10 cellular contexts compared by ENCODE assay signal in genomic region chr2:6917761-6918421, GRCh38. TPM values are rescaled to one million over a fixed set of nuclear protein-coding genes. Genes with fewer than 3 reads are reported as not detected.
DNase-seq lines count a peak whose midpoint lies in the region; ATAC-seq, FAIRE-seq and TF ChIP-seq lines count a peak whose summit lies in the region.
"Had no signal": no experiment of that assay in that cellular context is flagged by ENCODE, and none has a peak within 500 bp of the region (broad histone marks: within the 10 kb centered on the region; RNA-seq: fewer than 3 reads in every experiment).

No MANE protein-coding gene starts in this region.

- peak overlapping the region; percentile 63; the same call in 1 of the 2 replicates for H3K4me2 ChIP-seq in K562 (ENCODE audit: insufficient read depth, low read length)

- H3K27ac ChIP-seq in HUES6 (ENCODE audit: low read depth, low read length) (no peak overlapping the region), K562 (ENCODE audit: extremely low read depth, low read depth, low read length) (peak overlapping the region; percentile 37; the same call in 1 of the 3 replicates), right lobe of liver (peak overlapping the region in 1 of 3 donors; percentile 33), thyroid gland (no peak overlapping the region)

- FAIRE-seq in K562 (lab: Jason Lieb, UNC), result no peak

- peaks cover 5% of the 10 kb centered on the region; the same call in 1 of the 2 replicates for H4K20me1 ChIP-seq in K562 (replicated peaks; ENCODE audit: control insufficient read depth, insufficient read depth, low read length)

- TF ChIP-seq POLR2A in K562 (conservative IDR thresholded peaks at IDR 0.05) (no peak), right lobe of liver (IDR thresholded peaks at IDR 0.05) (no peak), thyroid gland (IDR thresholded peaks at IDR 0.05) (no peak)

- 6% methylated on average over 37 of the region's 68 CpGs for WGBS in K562 (ENCODE audit: insufficient coverage, low coverage, missing lambda C conversion rate)
- 5% methylated on average over 5 of the region's 68 CpGs for WGBS in right lobe of liver (ENCODE audit: insufficient coverage, low coverage, low lambda C conversion rate, missing lambda C conversion rate)
- WGBS in thyroid gland, 2 donors, result 1 to 3% methylated on average over 16 to 25 of the region's 68 CpGs

- H3K4me3 ChIP-seq in BJ (ENCODE audit: low read depth, low read length), result peak overlapping the region; percentile 31
- peak overlapping the region; percentile 60 for H3K4me3 ChIP-seq in HUES6 (ENCODE audit: low read depth, low read length)
- peak overlapping the region; percentile 61 for H3K4me3 ChIP-seq in K562
- H3K4me3 ChIP-seq in right lobe of liver, result peak overlapping the region; percentile 50 to 64 (median 53)
- peak overlapping the region in 2 of 3 donors; percentile 56 to 69 for H3K4me3 ChIP-seq in thyroid gland (replicated peaks in 1 of 3)

- H3K27me3 ChIP-seq in BJ (ENCODE audit: control insufficient read depth, insufficient read depth, low read length) (peaks cover 7% of the 10 kb centered on the region), HUES6 (ENCODE audit: control insufficient read depth, insufficient read depth, low read length) (peaks cover 23% of the 10 kb centered on the region), K562 (ENCODE audit: control insufficient read depth in 2 of 2, insufficient read depth in 2 of 2, low read length in 2 of 2) (0 out of 5 replicates have a peak, but pooled peaks cover 0 to 2% of the 10 kb centered on the region in 2 experiments), right lobe of liver (no peaks in the 10 kb centered on the region), thyroid gland (no peaks in the 10 kb centered on the region)

- no TSS peak for BruUV-seq in K562 (replicated peaks; lab: Mats Ljungman, UMichigan)

- H3K9me1 ChIP-seq in K562 (ENCODE audit: control insufficient read depth, insufficient read depth, low read length), result no peaks in the 10 kb centered on the region

- H3K9me3 ChIP-seq in HUES6 (ENCODE audit: control insufficient read depth, insufficient read depth, low read depth, low read length) (no peaks in the 10 kb centered on the region), K562 (replicated peaks; ENCODE audit: control insufficient read depth, insufficient read depth, low read depth, low read length) (no peaks in the 10 kb centered on the region), right lobe of liver (no peaks in the 10 kb centered on the region), thyroid gland (no peaks in the 10 kb centered on the region)

- in situ Hi-C loops in K562 (cut with MboI), result no loop called here

- peak overlapping the region; percentile 69 for H2AFZ ChIP-seq in K562 (ENCODE audit: low read depth, low read length)

- TF ChIP-seq RAD21 in K562 (CRISPR knock-in tag; conservative IDR thresholded peaks at IDR 0.05 in 1 of 2, IDR thresholded peaks at IDR 0.05 in 1 of 2), result no peak

- peak; percentile 8 for ATAC-seq in GM19395 (IDR thresholded peaks at IDR 0.05; ENCODE audit: unreplicated experiment)
- ATAC-seq in K562, result peak; percentile 53
- peak; percentile 49 to 65 (median 56) for ATAC-seq in right lobe of liver

- TF ChIP-seq CTCF in BJ (IDR thresholded peaks at IDR 0.05; ENCODE audit: insufficient read depth, low read depth, low read length), result no peak
- TF ChIP-seq CTCF in K562 (IDR thresholded peaks at IDR 0.05 in 2 of 3, conservative IDR thresholded peaks at IDR 0.05 in 1 of 3; ENCODE audit: insufficient read depth in 2 of 3, low read depth in 1 of 3, low read length in 3 of 3), result no peak
- no peak for TF ChIP-seq CTCF in right lobe of liver (IDR thresholded peaks at IDR 0.05)
- no peak for TF ChIP-seq CTCF in thyroid gland (IDR thresholded peaks at IDR 0.05)

- DNase-seq in BJ (ENCODE audit: low read depth) (no peak), K562 (ENCODE audit: extremely low read depth in 1 of 4, low spot score in 3 of 4) (no peak), right lobe of liver (peak; percentile 39 to 64 (median 55)), thyroid gland (peak in 1 of 2 donors; percentile 9), SKM-1 treated with dmso at 0.1 percent for 144 hours (lab: John Stamatoyannopoulos, UW; ENCODE audit: unreplicated experiment) (no peak), posterior vena cava (ENCODE audit: low spot score) (no peak)

- H3K4me1 ChIP-seq in HUES6 (ENCODE audit: control insufficient read depth, insufficient read depth, low read length) (peaks cover 21% of the 10 kb centered on the region), K562 (replicated peaks in 1 of 2; ENCODE audit: control insufficient read depth in 2 of 2, insufficient read depth in 2 of 2, low read length in 2 of 2) (peaks cover 3 to 25% of the 10 kb centered on the region in 2 experiments; a peak in 4 of 5 replicates), right lobe of liver (peaks cover 0 to 10% (median 3%) of the 10 kb centered on the region in 4 donors), thyroid gland (peaks cover 6 to 9% of the 10 kb centered on the region in 2 donors)

- intact Hi-C loops in K562 (cut with micrococcal nuclease) (loop anchor here (1.0 to 5.0 kb wide), 5 partner anchors 21 to 164 kb away; no protein-coding TSS in a partner anchor), right lobe of liver (cut with DNase I) (no loop called here), thyroid gland (cut with DNase I) (loop anchor here (10.0 kb wide), 1 partner anchor 1383 kb away; no protein-coding TSS in a partner anchor), posterior vena cava (cut with DNase I) (loop anchor here (10.0 kb wide), 2 partner anchors 107 to 117 kb away; no protein-coding TSS in a partner anchor)

- no peaks in the 10 kb centered on the region for H3K79me2 ChIP-seq in K562 (ENCODE audit: control insufficient read depth, insufficient read depth, low read length)

- TF ChIP-seq EP300 in K562 (IDR thresholded peaks at IDR 0.05; ENCODE audit: low read length), result no peak

- H3K9ac ChIP-seq in HUES6 (ENCODE audit: low read length), result peak overlapping the region; percentile 67
- peak overlapping the region; percentile 63 to 91; a peak in 3 of 4 replicates for H3K9ac ChIP-seq in K562 (ENCODE audit: insufficient read depth in 1 of 2, low read depth in 2 of 2, low read length in 2 of 2)

- CTCF ChIA-PET in BJ (lab: Yijun Ruan, JAX) (interaction anchor here (0.7 kb wide), 1 partner anchor 90 kb away, joined by 3 read pairs; no protein-coding TSS in a partner anchor), K562 (lab: Yijun Ruan, JAX; ENCODE audit: low intra/inter-chr PET ratio) (interaction anchor here (0.8 to 1.0 kb wide), 3 partner anchors 91 to 96 kb away, joined by 3 read pairs; no protein-coding TSS in a partner anchor)

- POLR2A ChIA-PET in BJ (lab: Charles Lee) (no interaction called here), K562 (lab: Yijun Ruan, JAX) (no interaction called here)

- H3K36me3 ChIP-seq in BJ (ENCODE audit: control insufficient read depth, insufficient read depth, low read length) (no peaks in the 10 kb centered on the region), HUES6 (ENCODE audit: control insufficient read depth, insufficient read depth, low read length) (no peaks in the 10 kb centered on the region), K562 (ENCODE audit: control insufficient read depth, insufficient read depth, low read length) (no peaks in the 10 kb centered on the region), right lobe of liver (no peaks in the 10 kb centered on the region), thyroid gland (no peaks in the 10 kb centered on the region)

RNA-seq across cellular contexts. Expression of gene RNF144A, which starts 0.7 kb away (rescaled TPM):
- polyA plus RNA-seq in BJ (2011; rRNA removed) (0.12 and 0.16 TPM in 2 replicates), K562 (2011; rRNA removed) (9.2 and 12.1 TPM in 2 replicates), K562 (2014; fragmentation: Illumina TruSeq; extraction: Trizol) (6.1 and 7.4 TPM in 2 replicates), K562 (2014; fragmentation: Nextera tagmentation; extraction: Ambion mirVana) (1 to 10 TPM in 1 of 2 experiments, under 1 TPM in 1; 0.96 to 1.4 TPM), K562 (2014; rRNA removed) (6.2 and 7.0 TPM in 2 replicates)
- polyA minus RNA-seq in BJ (2011; rRNA and poly(A)+ RNA removed), result 0.10 TPM in 1 of 2 replicates, not detected in the other
- total RNA-seq in K562 (2011; cell fraction: chromatin; rRNA removed; ENCODE audit: low replicate concordance), result 11.4 and 21.2 TPM in 2 replicates
- total RNA-seq in K562 (2011; cell fraction: nucleolus; rRNA removed), result 9.5 and 10.4 TPM in 2 replicates
- 8.9 and 16.6 TPM in 2 replicates for total RNA-seq in K562 (2011; cell fraction: nucleoplasm; rRNA removed)
- total RNA-seq in K562 (2014; rRNA removed) (6.4 and 8.2 TPM in 2 replicates), K562 (2014; rRNA removed; fragmentation: Illumina TruSeq; extraction: Trizol) (6.0 and 6.7 TPM in 2 replicates), K562 (2015; rRNA removed; fragmentation: Illumina TruSeq; extraction: Trizol) (4.7 and 5.7 TPM in 2 replicates), K562 (2021) (8.8 and 11.3 TPM in 2 replicates), right lobe of liver (1 to 10 TPM; 1.2 to 3.2 (median 2.0) TPM), thyroid gland (10 to 100 TPM in 2 of 4 donors, 1 to 10 TPM in 2; 8.0 to 12.2 (median 10.6) TPM), posterior vena cava (10 to 100 TPM in 1 of 2 donors, 1 to 10 TPM in 1; 9.4 to 11.8 TPM)
- polyA plus RNA-seq in K562 (2011; cell fraction: cytosol; rRNA removed), result 8.8 and 9.9 TPM in 2 replicates
- 8.5 and 10.0 TPM in 2 replicates for polyA plus RNA-seq in K562 (2011; cell fraction: nucleus; rRNA removed)
- polyA plus RNA-seq in K562 (2012), result 5.0 and 11.1 TPM in 2 replicates
- polyA minus RNA-seq in K562 (2011; rRNA and poly(A)+ RNA removed), result 14.2 and 14.3 TPM in 2 replicates
- 13.1 and 13.8 TPM in 2 replicates for polyA minus RNA-seq in K562 (2011; cell fraction: cytosol; rRNA and poly(A)+ RNA removed)
- polyA minus RNA-seq in K562 (2011; cell fraction: nucleus; rRNA and poly(A)+ RNA removed), result 10.2 and 14.2 TPM in 2 replicates

RNA-seq across cellular contexts. Expression of gene RSAD2, which starts 40.3 kb away (rescaled TPM):
- polyA plus RNA-seq in BJ (2011; rRNA removed) (0.05 and 0.22 TPM in 2 replicates), K562 (2011; rRNA removed) (0.24 and 0.45 TPM in 2 replicates), K562 (2014; fragmentation: Illumina TruSeq; extraction: Trizol) (0.15 and 0.37 TPM in 2 replicates), K562 (2014; fragmentation: Nextera tagmentation; extraction: Ambion mirVana) (under 1 TPM; 0.15 to 0.28 TPM), K562 (2014; rRNA removed) (0.11 and 0.19 TPM in 2 replicates)
- 0.14 TPM in 1 of 2 replicates, not detected in the other for polyA minus RNA-seq in BJ (2011; rRNA and poly(A)+ RNA removed)
- total RNA-seq in K562 (2011; cell fraction: chromatin; rRNA removed; ENCODE audit: low replicate concordance), result 0.39 and 0.79 TPM in 2 replicates
- 0.50 and 0.53 TPM in 2 replicates for total RNA-seq in K562 (2011; cell fraction: nucleolus; rRNA removed)
- 1.2 TPM in 1 of 2 replicates, not detected in the other for total RNA-seq in K562 (2011; cell fraction: nucleoplasm; rRNA removed)
- total RNA-seq in K562 (2014; rRNA removed) (0.57 and 1.4 TPM in 2 replicates), K562 (2014; rRNA removed; fragmentation: Illumina TruSeq; extraction: Trizol) (0.41 and 0.51 TPM in 2 replicates), K562 (2015; rRNA removed; fragmentation: Illumina TruSeq; extraction: Trizol) (0.51 and 0.68 TPM in 2 replicates), K562 (2021) (0.18 and 0.49 TPM in 2 replicates), right lobe of liver (1 to 10 TPM in 4 of 6 experiments, under 1 TPM in 2; 0.37 to 2.7 (median 1.1) TPM), thyroid gland (1 to 10 TPM; 1.5 to 4.9 (median 2.6) TPM), posterior vena cava (1 to 10 TPM; 3.8 to 6.9 TPM)
- 0.06 and 0.15 TPM in 2 replicates for polyA plus RNA-seq in K562 (2011; cell fraction: cytosol; rRNA removed)
- 0.28 and 0.38 TPM in 2 replicates for polyA plus RNA-seq in K562 (2011; cell fraction: nucleus; rRNA removed)
- polyA plus RNA-seq in K562 (2012), result 0.46 and 1.1 TPM in 2 replicates
- 0.63 and 0.75 TPM in 2 replicates for polyA minus RNA-seq in K562 (2011; rRNA and poly(A)+ RNA removed)
- not detected in 2 replicates for polyA minus RNA-seq in K562 (2011; cell fraction: cytosol; rRNA and poly(A)+ RNA removed)
- 0.94 and 1.00 TPM in 2 replicates for polyA minus RNA-seq in K562 (2011; cell fraction: nucleus; rRNA and poly(A)+ RNA removed)
- total RNA-seq: HT1080, myocyte had no signal

RNA-seq across cellular contexts. Expression of gene CMPK2, which starts 52.2 kb away (rescaled TPM):
- polyA plus RNA-seq in BJ (2011; rRNA removed), result 0.21 and 0.66 TPM in 2 replicates
- polyA minus RNA-seq in BJ (2011; rRNA and poly(A)+ RNA removed), result 0.15 and 0.38 TPM in 2 replicates
- 2.3 and 3.5 TPM in 2 replicates for total RNA-seq in K562 (2011; cell fraction: chromatin; rRNA removed; ENCODE audit: low replicate concordance)
- 2.3 and 2.8 TPM in 2 replicates for total RNA-seq in K562 (2011; cell fraction: nucleolus; rRNA removed)
- total RNA-seq in K562 (2011; cell fraction: nucleoplasm; rRNA removed), result 3.5 and 5.2 TPM in 2 replicates
- total RNA-seq in K562 (2014; rRNA removed), result 10.5 TPM in 2 replicates
- 5.0 and 5.3 TPM in 2 replicates for total RNA-seq in K562 (2014; rRNA removed; fragmentation: Illumina TruSeq; extraction: Trizol)
- 7.4 and 7.6 TPM in 2 replicates for total RNA-seq in K562 (2015; rRNA removed; fragmentation: Illumina TruSeq; extraction: Trizol)
- total RNA-seq in K562 (2021), result 7.2 and 7.9 TPM in 2 replicates
- 3.5 and 4.3 TPM in 2 replicates for polyA plus RNA-seq in K562 (2011; rRNA removed)
- polyA plus RNA-seq in K562 (2011; cell fraction: cytosol; rRNA removed), result 3.2 and 3.6 TPM in 2 replicates
- 5.6 and 6.6 TPM in 2 replicates for polyA plus RNA-seq in K562 (2011; cell fraction: nucleus; rRNA removed)
- 8.3 and 23.7 TPM in 2 replicates for polyA plus RNA-seq in K562 (2012)
- 5.3 and 6.5 TPM in 2 replicates for polyA plus RNA-seq in K562 (2014; fragmentation: Illumina TruSeq; extraction: Trizol)
- 1 to 10 TPM; 2.6 to 2.9 TPM for polyA plus RNA-seq in K562 (2014; fragmentation: Nextera tagmentation; extraction: Ambion mirVana)
- polyA plus RNA-seq in K562 (2014; rRNA removed), result 3.8 and 4.5 TPM in 2 replicates
- 2.9 and 4.3 TPM in 2 replicates for polyA minus RNA-seq in K562 (2011; rRNA and poly(A)+ RNA removed)
- polyA minus RNA-seq in K562 (2011; cell fraction: cytosol; rRNA and poly(A)+ RNA removed), result 2.9 and 3.3 TPM in 2 replicates
- polyA minus RNA-seq in K562 (2011; cell fraction: nucleus; rRNA and poly(A)+ RNA removed), result 3.4 and 5.2 TPM in 2 replicates
- total RNA-seq in right lobe of liver, result 1 to 10 TPM; 1.9 to 5.1 (median 3.8) TPM
- 10 to 100 TPM in 1 of 4 donors, 1 to 10 TPM in 3; 3.8 to 15.3 (median 6.3) TPM for total RNA-seq in thyroid gland
- total RNA-seq in posterior vena cava, result 1 to 10 TPM; 3.0 to 4.9 TPM

Comparison
In these comparisons a context has a peak if more than half of its experiments do, and no peak if none do; other contexts are left out.
1. DNase-seq: peak in right lobe of liver (3 of 3); none in BJ (single experiment), K562 (0 of 4), SKM-1 treated with dmso at 0.1 percent for 144 hours (single experiment) and posterior vena cava (single experiment).
2. intact Hi-C loops: an anchor here in K562 (1.0 to 5.0 kb wide), thyroid gland (10.0 kb wide) and posterior vena cava (10.0 kb wide); none called in right lobe of liver.
3. Peak in every context shown above with its lines, with median percentiles within 50 percentile points of each other: H3K4me3 ChIP-seq and ATAC-seq.